In genomic region chr11:12007769-12008737, GRCh38 we compare ENCODE assay signal across 8 cellular contexts. TPM values are rescaled to one million over a fixed set of nuclear protein-coding genes. Genes with fewer than 3 reads are reported as not detected.
DNase-seq lines count a peak whose midpoint lies in the region; ATAC-seq and TF ChIP-seq lines count a peak whose summit lies in the region.

Gene DKK3 (minus strand): TSS chr11:12008626. CDS start chr11:12008582, 44 bp downstream.

- H4K91ac ChIP-seq in H9 (ENCODE audit: insufficient read length, low read depth, low read length) = no peak within 1 kb of the TSS

- H2BK15ac ChIP-seq in H9 (ENCODE audit: low read depth, low read length) = no peak within 1 kb of the TSS

- POLR2A ChIA-PET in activated CD8-positive, alpha-beta T cell treated with anti-CD3 and anti-CD28 coated beads, Interleukin-2, amount 10 ng/mL, durations not matched to agents 7 days and 5 days (lab: Charles Lee) = no interaction called here

- no peak for TF ChIP-seq CTCF in H9 (conservative IDR thresholded peaks at IDR 0.05)
- no peak for TF ChIP-seq CTCF in GM13976 (IDR thresholded peaks at IDR 0.05; ENCODE audit: borderline replicate concordance, control extremely low read depth, extremely low read depth, insufficient read depth, missing control alignments)

- in situ Hi-C loops in GM13976 (cut with MboI; ENCODE audit: low sequenced_read_pairs, unreplicated experiment) = no loop called here

- H3K79me2 ChIP-seq in H9 (ENCODE audit: insufficient read depth, low read length) = no peaks in the 10 kb centered on the region

- peak; percentile 60 for ATAC-seq in activated CD8-positive, alpha-beta T cell treated with anti-CD3 and anti-CD28 coated beads, Interleukin-2, amount 10 ng/mL, durations not matched to agents 7 days and 5 days

- peak within 1 kb of the TSS; percentile 84 to 96 for H3K4me3 Mint-ChIP-seq in H9
- H3K4me3 Mint-ChIP-seq in activated CD8-positive, alpha-beta T cell treated with anti-CD3 and anti-CD28 coated beads, Interleukin-2, amount 10 ng/mL, durations not matched to agents 7 days and 5 days = peak within 1 kb of the TSS; percentile 55

- peak within 1 kb of the TSS; percentile 86 for H3K4me2 ChIP-seq in H9 (ENCODE audit: insufficient read depth, insufficient read length, low read length)

- no peaks in the 10 kb centered on the region for H3K79me1 ChIP-seq in H9 (ENCODE audit: insufficient read depth, low read depth, low read length, poor library complexity, severe bottlenecking)

- H3K36me3 Mint-ChIP-seq in H9 (ENCODE audit: insufficient read depth in 1 of 3, low read depth in 3 of 3) = peaks cover 0 to 7% (median 1%) of the 10 kb centered on the region in 3 experiments; a peak in 1 of 7 replicates
- H3K36me3 Mint-ChIP-seq in activated CD8-positive, alpha-beta T cell treated with anti-CD3 and anti-CD28 coated beads, Interleukin-2, amount 10 ng/mL, durations not matched to agents 7 days and 5 days (ENCODE audit: low read depth) = no peaks in the 10 kb centered on the region

- no peaks in the 10 kb centered on the region; the same call in 1 of the 2 replicates for H3K4me1 ChIP-seq in H9 (ENCODE audit: insufficient read depth, low read length)

- no peak within 1 kb of the TSS for H2AFZ ChIP-seq in H9 (ENCODE audit: low read length)

- no peak within 1 kb of the TSS for H3K27ac ChIP-seq in H9 (ENCODE audit: insufficient read length, low read depth, low read length)

- H2BK12ac ChIP-seq in H9 (ENCODE audit: insufficient read length, low read depth, low read length) = no peak within 1 kb of the TSS

- H3T11ph ChIP-seq in H9 (ENCODE audit: low read length) = no peak within 1 kb of the TSS

- no peak within 1 kb of the TSS for H3K56ac ChIP-seq in H9 (ENCODE audit: insufficient read length, low read depth, low read length)

- peaks cover 15 to 20% of the 10 kb centered on the region in 2 experiments for H3K4me1 Mint-ChIP-seq in H9
- peaks cover 6% of the 10 kb centered on the region for H3K4me1 Mint-ChIP-seq in activated CD8-positive, alpha-beta T cell treated with anti-CD3 and anti-CD28 coated beads, Interleukin-2, amount 10 ng/mL, durations not matched to agents 7 days and 5 days (ENCODE audit: low read depth)

- no peak within 1 kb of the TSS for H3K23ac ChIP-seq in H9 (ENCODE audit: insufficient read length, low read depth, low read length)

- peak within 1 kb of the TSS in 2 of 3 experiments; percentile 86 to 90; a peak in 4 of 7 replicates for H3K27ac Mint-ChIP-seq in H9
- H3K27ac Mint-ChIP-seq in activated CD8-positive, alpha-beta T cell treated with anti-CD3 and anti-CD28 coated beads, Interleukin-2, amount 10 ng/mL, durations not matched to agents 7 days and 5 days = no peak within 1 kb of the TSS

- H3K27me3 Mint-ChIP-seq in H9 (ENCODE audit: low read depth) = peaks cover 36% of the 10 kb centered on the region
- H3K27me3 Mint-ChIP-seq in activated CD8-positive, alpha-beta T cell treated with anti-CD3 and anti-CD28 coated beads, Interleukin-2, amount 10 ng/mL, durations not matched to agents 7 days and 5 days (ENCODE audit: low read depth) = peaks cover 75% of the 10 kb centered on the region

- H3K14ac ChIP-seq in H9 (ENCODE audit: insufficient read depth, low read length) = peak within 1 kb of the TSS; percentile 47

- peak; percentile 63 for DNase-seq in H9
- no peak for DNase-seq in activated CD8-positive, alpha-beta T cell treated with anti-CD3 and anti-CD28 coated beads, Interleukin-2, amount 10 ng/mL, durations not matched to agents 7 days and 5 days
- DNase-seq in globus pallidus (ENCODE audit: low spot score) = peak; percentile 55
- DNase-seq in nucleus accumbens (lab: John Stamatoyannopoulos, UW) = peak in 40 of 56 donors; percentile 14 to 70 (median 51)
- DNase-seq in GM13976 (ENCODE audit: low spot score) = no peak
- DNase-seq in NK-92 (lab: John Stamatoyannopoulos, UW; ENCODE audit: unreplicated experiment) = no peak
- DNase-seq in NAMALWA (ENCODE audit: low spot score) = no peak
- DNase-seq in NCI-H774 (lab: John Stamatoyannopoulos, UW) = no peak

- no peak within 1 kb of the TSS for H3K4ac ChIP-seq in H9 (ENCODE audit: low read depth, low read length)

- H4K20me1 ChIP-seq in H9 (ENCODE audit: control insufficient read depth, insufficient read depth, insufficient read length) = no peaks in the 10 kb centered on the region

- no peak within 1 kb of the TSS for H2BK5ac ChIP-seq in H9 (ENCODE audit: insufficient read length, low read length)

- no peak within 1 kb of the TSS for H4K8ac ChIP-seq in H9 (replicated peaks; ENCODE audit: insufficient read length, low read depth, low read length)

- no peak within 1 kb of the TSS for H2AK5ac ChIP-seq in H9 (ENCODE audit: insufficient read length, low read length)

- H3K27me3 ChIP-seq in H9 (ENCODE audit: insufficient read depth, low read length) = no peaks in the 10 kb centered on the region; the same call in 1 of the 2 replicates

- H2BK120ac ChIP-seq in H9 (ENCODE audit: low read depth, low read length, poor library complexity, severe bottlenecking) = no peak within 1 kb of the TSS

- H3K23me2 ChIP-seq in H9 (ENCODE audit: insufficient read length, low read depth, low read length, poor library complexity, severe bottlenecking) = peaks cover 11% of the 10 kb centered on the region

- H3K18ac ChIP-seq in H9 (ENCODE audit: insufficient read length, low read depth, low read length) = peak within 1 kb of the TSS; percentile 18

- WGBS in H9 (ENCODE audit: extremely low coverage, insufficient read length, low lambda C conversion rate) = no CpG with 5 or more reads among the region's 71 CpGs

- CTCF ChIA-PET in activated CD8-positive, alpha-beta T cell treated with anti-CD3 and anti-CD28 coated beads, Interleukin-2, amount 10 ng/mL, durations not matched to agents 7 days and 5 days (lab: Charles Lee) = interaction anchor here (1.4 to 2.2 kb wide), 3 partner anchors 41 to 274 kb away, joined by 3 to 7 read pairs (median 4); no protein-coding TSS in a partner anchor

- H3K9me3 Mint-ChIP-seq in H9 = no peaks in the 10 kb centered on the region
- no peaks in the 10 kb centered on the region for H3K9me3 Mint-ChIP-seq in activated CD8-positive, alpha-beta T cell treated with anti-CD3 and anti-CD28 coated beads, Interleukin-2, amount 10 ng/mL, durations not matched to agents 7 days and 5 days (ENCODE audit: insufficient read depth)

- no peak within 1 kb of the TSS for H4K5ac ChIP-seq in H9 (ENCODE audit: insufficient read length, low read depth, low read length)

- no peaks in the 10 kb centered on the region for H3K9me3 ChIP-seq in H9 (ENCODE audit: control insufficient read depth, low read depth, low read length)

- H3K9ac ChIP-seq in H9 (ENCODE audit: extremely low read depth, insufficient read length, low read length) = no peak within 1 kb of the TSS

- no peak within 1 kb of the TSS for H2BK20ac ChIP-seq in H9 (ENCODE audit: low read depth, low read length, poor library complexity, severe bottlenecking)

RNA-seq across cellular contexts. Expression of gene DKK3, which starts in this region (rescaled TPM):
- 16.2 and 17.1 TPM in 2 replicates for total RNA-seq in H9 (2021)
- under 1 TPM in 1 of 2 experiments, not detected in 1; 0.29 TPM for total RNA-seq in activated CD8-positive, alpha-beta T cell treated with anti-CD3 and anti-CD28 coated beads, Interleukin-2, amount 10 ng/mL, durations not matched to agents 7 days and 5 days

Comparison
In these comparisons a context has a peak if more than half of its experiments do, and no peak if none do; other contexts are left out.
1. RNA of gene DKK3 (total RNA-seq): 16.2 to 17.1 TPM in H9; 0.29 TPM in activated CD8-positive, alpha-beta T cell treated with anti-CD3 and anti-CD28 coated beads, Interleukin-2, amount 10 ng/mL, durations not matched to agents 7 days and 5 days; every median in the first group is over 10 times any median in the second.
2. Peak in ATAC-seq in activated CD8-positive, alpha-beta T cell treated with anti-CD3 and anti-CD28 coated beads, Interleukin-2, amount 10 ng/mL, durations not matched to agents 7 days and 5 days; RNA of the gene not detected or under 1 TPM.
3. DNase-seq: peak in H9 (single experiment), globus pallidus (single experiment) and nucleus accumbens (40 of 56); none in activated CD8-positive, alpha-beta T cell treated with anti-CD3 and anti-CD28 coated beads, Interleukin-2, amount 10 ng/mL, durations not matched to agents 7 days and 5 days (single experiment), GM13976 (single experiment), NK-92 (single experiment), NAMALWA (single experiment) and NCI-H774 (single experiment).